In genomic region chr7:106660862-106661720, GRCh38 we compare ENCODE assay signal across 9 cellular contexts. TPM values are rescaled to one million over a fixed set of nuclear protein-coding genes. Genes with fewer than 3 reads are reported as not detected.
DNase-seq lines count a peak whose midpoint lies in the region; ATAC-seq, FAIRE-seq and TF ChIP-seq lines count a peak whose summit lies in the region.
"Had no signal": no experiment of that assay in that cellular context is flagged by ENCODE, and none has a peak within 500 bp of the region (broad histone marks: within the 10 kb centered on the region; RNA-seq: fewer than 3 reads in every experiment).

Gene CCDC71L, minus strand, starts transcription at chr7:106661158. Its CDS starts 262 bp downstream, at chr7:106660896.

- H3K4me3 Mint-ChIP-seq in activated CD4-positive, alpha-beta T cell treated with anti-CD3 and anti-CD28 coated beads, Interleukin-2, amount 10 ng/mL, durations not matched to agents 24 days and 14 days = peak within 1 kb of the TSS; percentile 88

- DNase-seq in Ammon's horn (ENCODE audit: low spot score) = peak; percentile 91
- peak; percentile 89 for DNase-seq in GM19239 (ENCODE audit: insufficient read length, low spot score)
- DNase-seq in NCI-H526 (lab: John Stamatoyannopoulos, UW) = peak; percentile 91 to 96
- DNase-seq in activated CD4-positive, alpha-beta T cell treated with anti-CD3 and anti-CD28 coated beads, Interleukin-2, amount 10 ng/mL, durations not matched to agents 24 days and 14 days = peak; percentile 97
- peak; percentile 95 for DNase-seq in dedifferentiated amniotic fluid mesenchymal stem cell (ENCODE audit: extremely low spot score)
- DNase-seq in left lung = peak; percentile 94 to 97
- peak; percentile 86 to 87 for DNase-seq in stimulated activated CD4-positive, alpha-beta T cell treated with anti-CD3 and anti-CD28 coated beads, Interleukin-2, amount 100 ng/mL, for 48 hours

- peak within 1 kb of the TSS; percentile 77 to 82 for H3K4me3 ChIP-seq in left lung

- no peaks in the 10 kb centered on the region for H3K36me3 ChIP-seq in left lung

- peak; percentile 91 for FAIRE-seq in GM19239 (lab: Jason Lieb, UNC)
- FAIRE-seq: islet of Langerhans had no signal

- no peaks in the 10 kb centered on the region for H3K9me3 ChIP-seq in left lung

- TF ChIP-seq CTCF in left lung (IDR thresholded peaks at IDR 0.05) = no peak

- H3K27me3 ChIP-seq in left lung = no peaks in the 10 kb centered on the region

- H3K27ac Mint-ChIP-seq in activated CD4-positive, alpha-beta T cell treated with anti-CD3 and anti-CD28 coated beads, Interleukin-2, amount 10 ng/mL, durations not matched to agents 24 days and 14 days = peak within 1 kb of the TSS; percentile 94

- H3K27ac ChIP-seq in left lung = peak within 1 kb of the TSS; percentile 97 to 98

- intact Hi-C loops in activated CD4-positive, alpha-beta T cell treated with anti-CD3 and anti-CD28 coated beads, Interleukin-2, amount 10 ng/mL, durations not matched to agents 24 days and 14 days (cut with micrococcal nuclease) = loop anchor here (1.0 to 2.0 kb wide), 9 partner anchors 57 to 508 kb away; partner anchors contain the start of genes HBP1, NAMPT and PIK3CG
- intact Hi-C loops in left lung (cut with DNase I) = loop anchor here in 1 of 2 donors (5.0 kb wide), 1 partner anchor 76 kb away; no protein-coding TSS in a partner anchor

- peaks cover 8% of the 10 kb centered on the region for H3K36me3 Mint-ChIP-seq in activated CD4-positive, alpha-beta T cell treated with anti-CD3 and anti-CD28 coated beads, Interleukin-2, amount 10 ng/mL, durations not matched to agents 24 days and 14 days (ENCODE audit: low read depth)

- no peaks in the 10 kb centered on the region for H3K27me3 Mint-ChIP-seq in activated CD4-positive, alpha-beta T cell treated with anti-CD3 and anti-CD28 coated beads, Interleukin-2, amount 10 ng/mL, durations not matched to agents 24 days and 14 days

- ATAC-seq in HG03457 (IDR thresholded peaks at IDR 0.05; ENCODE audit: unreplicated experiment) (peak; percentile 69), left lung (peak; percentile 88)

- peaks cover 5% of the 10 kb centered on the region for H3K9me3 Mint-ChIP-seq in activated CD4-positive, alpha-beta T cell treated with anti-CD3 and anti-CD28 coated beads, Interleukin-2, amount 10 ng/mL, durations not matched to agents 24 days and 14 days

- peaks cover 0 to 30% of the 10 kb centered on the region in 2 donors for H3K4me1 ChIP-seq in left lung

- peaks cover 27% of the 10 kb centered on the region for H3K4me1 Mint-ChIP-seq in activated CD4-positive, alpha-beta T cell treated with anti-CD3 and anti-CD28 coated beads, Interleukin-2, amount 10 ng/mL, durations not matched to agents 24 days and 14 days

RNA-seq across cellular contexts. Expression of gene CCDC71L, which starts in this region (rescaled TPM):
- total RNA-seq in activated CD4-positive, alpha-beta T cell treated with anti-CD3 and anti-CD28 coated beads, Interleukin-2, amount 10 ng/mL, durations not matched to agents 24 days and 14 days = 19.5 and 21.3 TPM in 2 replicates
- 10 to 100 TPM; 20.2 to 27.1 TPM for total RNA-seq in left lung

Comparison
In these comparisons a context has a peak if more than half of its experiments do, and no peak if none do; other contexts are left out.
1. Peak in every context shown above with its lines: DNase-seq, ATAC-seq, H3K4me3 ChIP-seq and H3K27ac ChIP-seq.